In genomic region chr13:40652588-40652940, GRCh38 we compare ENCODE assay signal across 12 cellular contexts. TPM values are rescaled to one million over a fixed set of nuclear protein-coding genes. Genes with fewer than 3 reads are reported as not detected.
DNase-seq lines count a peak whose midpoint lies in the region; ATAC-seq lines count a peak whose summit lies in the region.
"Had no signal": no experiment of that assay in that cellular context is flagged by ENCODE, and none has a peak within 500 bp of the region (broad histone marks: within the 10 kb centered on the region; RNA-seq: fewer than 3 reads in every experiment).

No MANE protein-coding gene starts in this region.

- H3K27ac Mint-ChIP-seq in activated naive CD8-positive, alpha-beta T cell = peak overlapping the region; percentile 95
- peak overlapping the region in 3 of 6 donors; percentile 6 to 88 (median 26) for H3K27ac Mint-ChIP-seq in immature natural killer cell

- peaks cover 0 to 91% (median 19%) of the 10 kb centered on the region in 11 experiments; a peak in 11 of 22 replicates for H4K20me1 ChIP-seq in BLaER1 treated with 17β-estradiol and CSF1 and Interleukin-3, amounts not matched to agents 10 nM and 100 nM

- intact Hi-C loops in Right ventricle myocardium inferior (cut with DNase I) = no loop called here

- H3K36me3 Mint-ChIP-seq in activated naive CD8-positive, alpha-beta T cell = peaks cover 2% of the 10 kb centered on the region
- H3K36me3 Mint-ChIP-seq in immature natural killer cell = no peaks in the 10 kb centered on the region

- H3K4me1 ChIP-seq in BLaER1 treated with 17β-estradiol and CSF1 and Interleukin-3, amounts not matched to agents 10 nM and 100 nM = peaks cover 63 to 79% (median 70%) of the 10 kb centered on the region in 10 experiments

- peaks cover 0 to 10% (median 6%) of the 10 kb centered on the region in 11 experiments; a peak in 11 of 22 replicates for H3K9me3 ChIP-seq in BLaER1 treated with 17β-estradiol and CSF1 and Interleukin-3, amounts not matched to agents 10 nM and 100 nM (replicated peaks in 1 of 11)
- H3K9me3 ChIP-seq: gastrocnemius medialis had no signal

- peak overlapping the region in 9 of 11 experiments; percentile 54 to 76 (median 67); a peak in 18 of 22 replicates for H3K27ac ChIP-seq in BLaER1 treated with 17β-estradiol and CSF1 and Interleukin-3, amounts not matched to agents 10 nM and 100 nM
- H3K27ac ChIP-seq: C4-2B, cardiac muscle cell, KMS-11 had no signal

- H3K9me3 Mint-ChIP-seq in activated naive CD8-positive, alpha-beta T cell (ENCODE audit: low read depth) = no peaks in the 10 kb centered on the region
- no peaks in the 10 kb centered on the region for H3K9me3 Mint-ChIP-seq in immature natural killer cell

- peak overlapping the region in 1 of 10 experiments; percentile 35; a peak in 3 of 20 replicates for H3K4me3 ChIP-seq in BLaER1 treated with 17β-estradiol and CSF1 and Interleukin-3, amounts not matched to agents 10 nM and 100 nM
- H3K4me3 ChIP-seq: cardiac muscle cell, gastrocnemius medialis had no signal

- DNase-seq in DMS79 (lab: John Stamatoyannopoulos, UW) (no peak), immature natural killer cell (no peak), Right ventricle myocardium inferior (ENCODE audit: missing footprints) (no peak), HUDEP-2 (lab: John Stamatoyannopoulos, UW; ENCODE audit: unreplicated experiment in 76 of 76) (no peak)
- DNase-seq: gastrocnemius medialis had no signal

- no peaks in the 10 kb centered on the region for H3K27me3 Mint-ChIP-seq in activated naive CD8-positive, alpha-beta T cell
- H3K27me3 Mint-ChIP-seq in immature natural killer cell (ENCODE audit: low read depth in 3 of 3) = peaks cover 0 to 5% (median 3%) of the 10 kb centered on the region in 3 donors

- H3K4me1 Mint-ChIP-seq in activated naive CD8-positive, alpha-beta T cell (ENCODE audit: low read depth) = peaks cover 94% of the 10 kb centered on the region
- peaks cover 64 to 87% of the 10 kb centered on the region in 2 donors for H3K4me1 Mint-ChIP-seq in immature natural killer cell

- ATAC-seq in GM19043 (IDR thresholded peaks at IDR 0.05; ENCODE audit: low read depth, unreplicated experiment) = peak; percentile 41
- ATAC-seq in HG03060 (IDR thresholded peaks at IDR 0.05; ENCODE audit: low read depth, unreplicated experiment) = peak; percentile 22
- ATAC-seq in Right ventricle myocardium inferior = no peak
- ATAC-seq: gastrocnemius medialis had no signal

- peaks cover 0 to 17% (median 0%) of the 10 kb centered on the region in 11 experiments; a peak in 3 of 22 replicates for H3K36me3 ChIP-seq in BLaER1 treated with 17β-estradiol and CSF1 and Interleukin-3, amounts not matched to agents 10 nM and 100 nM
- H3K36me3 ChIP-seq: cardiac muscle cell, gastrocnemius medialis had no signal

- no peaks in the 10 kb centered on the region for H3K27me3 ChIP-seq in BLaER1 treated with 17β-estradiol and CSF1 and Interleukin-3, amounts not matched to agents 10 nM and 100 nM
- H3K27me3 ChIP-seq: cardiac muscle cell, gastrocnemius medialis had no signal

- peak overlapping the region; percentile 59 for H3K4me3 Mint-ChIP-seq in activated naive CD8-positive, alpha-beta T cell
- H3K4me3 Mint-ChIP-seq in immature natural killer cell = peak overlapping the region in 1 of 5 donors; percentile 16

- peak overlapping the region in 9 of 11 experiments; percentile 28 to 58 (median 45); a peak in 13 of 22 replicates for H3K9ac ChIP-seq in BLaER1 treated with 17β-estradiol and CSF1 and Interleukin-3, amounts not matched to agents 10 nM and 100 nM
- H3K9ac ChIP-seq: KMS-11 had no signal

- peak overlapping the region; percentile 67 to 88 (median 78) for H3K4me2 ChIP-seq in BLaER1 treated with 17β-estradiol and CSF1 and Interleukin-3, amounts not matched to agents 10 nM and 100 nM
- H3K4me2 ChIP-seq: KMS-11 had no signal

RNA-seq across cellular contexts. Expression of gene FOXO1, which starts 13.9 kb away (rescaled TPM):
- polyA plus RNA-seq in immature natural killer cell = 10 to 100 TPM in 2 of 3 donors, 1 to 10 TPM in 1; 4.5 to 15.6 (median 12.5) TPM
- total RNA-seq in Right ventricle myocardium inferior = 14.5 TPM
